1 cellular context compared by ENCODE assay signal in genomic region chr15:63505842-63506222, GRCh38.
TF ChIP-seq lines count a peak whose summit lies in the region.

No MANE protein-coding gene starts in this region.

TF ChIP-seq in HCT116, 20 proteins besides CTCF, POLR2A, EP300 and RAD21 (continued from another document):
- no peak for TF ChIP-seq MAX (IDR thresholded peaks at IDR 0.05)
- no peak for TF ChIP-seq ZFX (IDR thresholded peaks at IDR 0.05)
